ENCODE assay signal across 10 cellular contexts in genomic region chr2:162748566-162749215, GRCh38.
"Had no signal": no experiment of that assay in that cellular context is flagged by ENCODE, and none has a peak within 500 bp of the region (broad histone marks: within the 10 kb centered on the region; RNA-seq: fewer than 3 reads in every experiment).

No MANE protein-coding gene starts in this region.

- DNase-seq: GM23248, GOT3, H7, HFFc6, IMR-90, KBM-7 had no signal

- H3K27ac Mint-ChIP-seq: HFFc6 had no signal

- ATAC-seq: HCT116 had no signal

- H3K27ac ChIP-seq: GM23248, HL-60, KMS-11 had no signal

- H3K4me3 Mint-ChIP-seq: HFFc6 had no signal

- H3K4me3 ChIP-seq: GM23248, HAP-1 had no signal

- H3K4me2 ChIP-seq: KMS-11 had no signal

- H2AFZ ChIP-seq: GM23248 had no signal

- H3K36me3 ChIP-seq: HAP-1 had no signal

- H3K4me1 ChIP-seq: HAP-1 had no signal

- H3K9ac ChIP-seq: GM23248, KMS-11 had no signal

- H3K9me3 ChIP-seq: HAP-1 had no signal
